In genomic region chr1:45258059-45258650, GRCh38 we compare ENCODE assay signal across 1 cellular context.
TF ChIP-seq lines count a peak whose summit lies in the region.

No MANE protein-coding gene starts in this region.

TF ChIP-seq in H1, 55 proteins besides CTCF, POLR2A, EP300 and RAD21:
- TF ChIP-seq, protein P1, sequence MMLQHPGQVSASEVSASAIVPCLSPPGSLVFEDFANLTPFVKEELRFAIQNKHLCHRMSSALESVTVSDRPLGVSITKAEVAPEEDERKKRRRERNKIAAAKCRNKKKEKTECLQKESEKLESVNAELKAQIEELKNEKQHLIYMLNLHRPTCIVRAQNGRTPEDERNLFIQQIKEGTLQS (IDR thresholded peaks at IDR 0.05; ENCODE audit: insufficient read depth, low read depth, low read length) = no peak
- TF ChIP-seq FOSL1 (IDR thresholded peaks at IDR 0.05; ENCODE audit: insufficient read depth, low read depth, low read length) (no peak), SRF (IDR thresholded peaks at IDR 0.05; ENCODE audit: low read depth, low read length) (no peak), CBX5 (IDR thresholded peaks at IDR 0.05; ENCODE audit: low read depth, low read length) (0 out of 2 replicates have a peak, but pooled peaks have one; percentile 65), PHF8 (conservative IDR thresholded peaks at IDR 0.05; ENCODE audit: low read depth, low read length) (no peak), SIN3A (conservative IDR thresholded peaks at IDR 0.05 in 1 of 2, IDR thresholded peaks at IDR 0.05 in 1 of 2; ENCODE audit: low read depth in 1 of 2, low read length in 2 of 2) (no peak)
- TF ChIP-seq, protein P2, sequence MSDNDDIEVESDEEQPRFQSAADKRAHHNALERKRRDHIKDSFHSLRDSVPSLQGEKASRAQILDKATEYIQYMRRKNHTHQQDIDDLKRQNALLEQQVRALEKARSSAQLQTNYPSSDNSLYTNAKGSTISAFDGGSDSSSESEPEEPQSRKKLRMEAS (IDR thresholded peaks at IDR 0.05) = no peak
TF ChIP-seq in H1: peak in this region for 1.
